ENCODE assay signal across 9 cellular contexts in genomic region chr9:4293293-4293931, GRCh38. TPM values are rescaled to one million over a fixed set of nuclear protein-coding genes. Genes with fewer than 3 reads are reported as not detected.
DNase-seq lines count a peak whose midpoint lies in the region; ATAC-seq, FAIRE-seq and TF ChIP-seq lines count a peak whose summit lies in the region.
"Had no signal": no experiment of that assay in that cellular context is flagged by ENCODE, and none has a peak within 500 bp of the region (broad histone marks: within the 10 kb centered on the region; RNA-seq: fewer than 3 reads in every experiment).

No MANE protein-coding gene starts in this region.

- no peak for TF ChIP-seq CTCF in K562 (IDR thresholded peaks at IDR 0.05 in 2 of 3, conservative IDR thresholded peaks at IDR 0.05 in 1 of 3; ENCODE audit: insufficient read depth in 2 of 3, low read depth in 1 of 3, low read length in 3 of 3)
- no peak for TF ChIP-seq CTCF in type B pancreatic cell (conservative IDR thresholded peaks at IDR 0.05)

- no peaks in the 10 kb centered on the region for H3K36me3 Mint-ChIP-seq in type B pancreatic cell

- no peak overlapping the region for H3K27ac ChIP-seq in K562 (ENCODE audit: extremely low read depth, low read depth, low read length)

- no peaks in the 10 kb centered on the region for H3K36me3 ChIP-seq in K562 (ENCODE audit: control insufficient read depth, insufficient read depth, low read length)

- H3K9me3 ChIP-seq in K562 (replicated peaks; ENCODE audit: control insufficient read depth, insufficient read depth, low read depth, low read length): no peaks in the 10 kb centered on the region

- TF ChIP-seq POLR2A in K562 (conservative IDR thresholded peaks at IDR 0.05): no peak

- in situ Hi-C loops in K562 (cut with MboI): no loop called here

- intact Hi-C loops in K562 (cut with micrococcal nuclease): no loop called here

- CTCF ChIA-PET in K562 (lab: Yijun Ruan, JAX; ENCODE audit: low intra/inter-chr PET ratio): no interaction called here

- H3K27me3 Mint-ChIP-seq in type B pancreatic cell: peaks cover 14% of the 10 kb centered on the region

- peak; percentile 49 for DNase-seq in HTR-8/SVneo (ENCODE audit: insufficient read length, low spot score)
- no peak for DNase-seq in K562 (ENCODE audit: extremely low read depth in 1 of 4, low spot score in 3 of 4)
- DNase-seq in kidney tubule cell (ENCODE audit: low spot score): peak; percentile 99
- no peak for DNase-seq in type B pancreatic cell (ENCODE audit: extremely low spot score, unreplicated experiment)
- no peak for DNase-seq in stimulated activated CD4-positive, alpha-beta T cell treated with anti-CD3 and anti-CD28 coated beads, Interleukin-4, amount 100 ng/mL, for 24 hours
- DNase-seq in AML-193 (lab: John Stamatoyannopoulos, UW): no peak
- DNase-seq: nucleus accumbens had no signal

- H3K9ac ChIP-seq in K562 (ENCODE audit: insufficient read depth in 1 of 2, low read depth in 2 of 2, low read length in 2 of 2): no peak overlapping the region

- H3K4me3 ChIP-seq in K562: no peak overlapping the region

- H3K27me3 ChIP-seq in K562 (ENCODE audit: control insufficient read depth in 2 of 2, insufficient read depth in 2 of 2, low read length in 2 of 2): peaks cover 3 to 10% of the 10 kb centered on the region in 2 experiments; a peak in 3 of 5 replicates

- H3K4me1 ChIP-seq in K562 (replicated peaks in 1 of 2; ENCODE audit: control insufficient read depth in 2 of 2, insufficient read depth in 2 of 2, low read length in 2 of 2): peaks cover 0 to 10% of the 10 kb centered on the region in 2 experiments; a peak in 2 of 5 replicates

- H3K9me1 ChIP-seq in K562 (ENCODE audit: control insufficient read depth, insufficient read depth, low read length): no peaks in the 10 kb centered on the region

- no peaks in the 10 kb centered on the region for H4K20me1 ChIP-seq in K562 (replicated peaks; ENCODE audit: control insufficient read depth, insufficient read depth, low read length)

- FAIRE-seq in HTR-8/SVneo (lab: Jason Lieb, UNC): peak; percentile 84
- FAIRE-seq in K562 (lab: Jason Lieb, UNC): no peak

- peaks cover 29% of the 10 kb centered on the region for H3K4me1 Mint-ChIP-seq in type B pancreatic cell (ENCODE audit: unreplicated experiment)

- H3K9me3 Mint-ChIP-seq in type B pancreatic cell: no peaks in the 10 kb centered on the region

- H2AFZ ChIP-seq in K562 (ENCODE audit: low read depth, low read length): no peak overlapping the region

- no peak overlapping the region for H3K4me2 ChIP-seq in K562 (ENCODE audit: insufficient read depth, low read length)

- peak overlapping the region; percentile 90 for H3K27ac Mint-ChIP-seq in type B pancreatic cell

- BruUV-seq in K562 (replicated peaks; lab: Mats Ljungman, UMichigan): no TSS peak

- no peaks in the 10 kb centered on the region for H3K79me2 ChIP-seq in K562 (ENCODE audit: control insufficient read depth, insufficient read depth, low read length)

- POLR2A ChIA-PET in K562 (lab: Yijun Ruan, JAX): interaction anchor here (0.6 kb wide), 1 partner anchor 22 kb away, joined by 3 read pairs; no protein-coding TSS in a partner anchor

- H3K4me3 Mint-ChIP-seq in type B pancreatic cell: peak overlapping the region; percentile 75

- TF ChIP-seq EP300 in K562 (IDR thresholded peaks at IDR 0.05; ENCODE audit: low read length): no peak

- WGBS in K562 (ENCODE audit: insufficient coverage, low coverage, missing lambda C conversion rate): 6% methylated on average over 5 of the region's 5 CpGs

- no peak for ATAC-seq in K562
- no peak for ATAC-seq in HG02571 (IDR thresholded peaks at IDR 0.05; ENCODE audit: unreplicated experiment)
- no peak for ATAC-seq in HG02885 (IDR thresholded peaks at IDR 0.05; ENCODE audit: poor library complexity, unreplicated experiment)

- TF ChIP-seq RAD21 in K562 (CRISPR knock-in tag; conservative IDR thresholded peaks at IDR 0.05 in 1 of 2, IDR thresholded peaks at IDR 0.05 in 1 of 2): no peak

TF ChIP-seq in K562, 482 proteins besides CTCF, POLR2A, EP300 and RAD21:
- TF ChIP-seq NR1H2 (CRISPR knock-in tag; IDR thresholded peaks at IDR 0.05): no peak
- TF ChIP-seq CREB3L1 (IDR thresholded peaks at IDR 0.05; ENCODE audit: borderline replicate concordance, low read depth): no peak
- TF ChIP-seq ZNF512 (tag; IDR thresholded peaks at IDR 0.05): no peak
- peak; percentile 30; the same call in 1 of the 2 replicates for TF ChIP-seq ATF3 (IDR thresholded peaks at IDR 0.05)
- no peak for TF ChIP-seq ATF3 (CRISPR knock-in tag; conservative IDR thresholded peaks at IDR 0.05)
- no peak for TF ChIP-seq NCOA6 (IDR thresholded peaks at IDR 0.05)

RNA-seq across cellular contexts. Expression of gene GLIS3, which starts 6.5 kb away (rescaled TPM):
- 1.1 TPM in 1 of 2 replicates, not detected in the other for total RNA-seq in K562 (2011; cell fraction: chromatin; rRNA removed; ENCODE audit: low replicate concordance)
- total RNA-seq in K562 (2011; cell fraction: nucleolus; rRNA removed): 0.26 TPM in 1 of 2 replicates, not detected in the other
- total RNA-seq in K562 (2011; cell fraction: nucleoplasm; rRNA removed): 0.59 TPM in 1 of 2 replicates, not detected in the other
- 0.14 and 0.37 TPM in 2 replicates for total RNA-seq in K562 (2014; rRNA removed)
- 0.44 and 0.61 TPM in 2 replicates for total RNA-seq in K562 (2014; rRNA removed; fragmentation: Illumina TruSeq; extraction: Trizol)
- total RNA-seq in K562 (2015; rRNA removed; fragmentation: Illumina TruSeq; extraction: Trizol): 0.49 and 0.51 TPM in 2 replicates
- 0.71 and 1.5 TPM in 2 replicates for total RNA-seq in K562 (2021)
- polyA plus RNA-seq in K562 (2011; rRNA removed): 0.08 TPM in 1 of 2 replicates, not detected in the other
- polyA plus RNA-seq in K562 (2011; cell fraction: cytosol; rRNA removed): 0.06 TPM in 1 of 2 replicates, not detected in the other
- 0.11 TPM in 1 of 2 replicates, not detected in the other for polyA plus RNA-seq in K562 (2011; cell fraction: nucleus; rRNA removed)
- polyA plus RNA-seq in K562 (2012): 0.25 and 0.50 TPM in 2 replicates
- 0.18 and 0.37 TPM in 2 replicates for polyA plus RNA-seq in K562 (2014; fragmentation: Illumina TruSeq; extraction: Trizol)
- under 1 TPM; 0.11 to 0.18 TPM for polyA plus RNA-seq in K562 (2014; fragmentation: Nextera tagmentation; extraction: Ambion mirVana)
- polyA plus RNA-seq in K562 (2014; rRNA removed): 0.01 and 0.30 TPM in 2 replicates
- polyA minus RNA-seq in K562 (2011; rRNA and poly(A)+ RNA removed): 0.15 TPM in 1 of 2 replicates, not detected in the other
- polyA minus RNA-seq in K562 (2011; cell fraction: cytosol; rRNA and poly(A)+ RNA removed): not detected in 2 replicates
- polyA minus RNA-seq in K562 (2011; cell fraction: nucleus; rRNA and poly(A)+ RNA removed): 0.67 TPM in 1 of 2 replicates, not detected in the other
- 23.2 and 39.9 TPM in 2 replicates for total RNA-seq in type B pancreatic cell (ENCODE audit: low replicate concordance)

Comparison
In these comparisons a context has a peak if more than half of its experiments do, and no peak if none do; other contexts are left out.
1. DNase-seq: peak in HTR-8/SVneo (single experiment) and kidney tubule cell (single experiment); none in K562 (0 of 4), type B pancreatic cell (single experiment), stimulated activated CD4-positive, alpha-beta T cell treated with anti-CD3 and anti-CD28 coated beads, Interleukin-4, amount 100 ng/mL, for 24 hours (single experiment) and AML-193 (0 of 2).